6 cellular contexts compared by ENCODE assay signal in the genomic region with DNA sequence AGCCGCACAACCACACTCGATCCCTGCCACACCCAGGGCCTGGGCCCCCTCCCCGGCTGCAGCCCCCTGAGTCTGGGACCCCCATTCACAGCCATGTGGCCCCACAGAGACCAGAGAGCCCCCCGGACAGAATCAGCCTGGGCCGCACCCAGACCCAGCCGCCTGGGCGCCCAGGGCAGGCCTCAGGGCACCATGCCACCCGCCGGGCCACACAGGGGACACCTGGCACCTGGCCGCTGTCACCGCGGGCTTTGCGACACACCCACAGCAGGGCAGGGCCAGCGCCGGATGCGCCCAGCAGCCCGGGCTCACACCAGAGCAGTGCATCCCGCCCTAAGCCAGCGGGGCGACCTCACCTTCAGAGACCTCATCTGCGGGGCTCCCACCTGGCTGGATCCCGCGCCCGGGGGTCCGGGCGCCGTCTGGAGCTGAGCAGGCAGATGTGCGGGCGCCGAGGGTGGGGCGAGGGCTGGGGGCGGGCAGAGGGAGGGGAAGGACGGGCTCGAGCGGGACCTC.
A peak's percentile ranks its signal among the peaks of the same experiment; 100 is the strongest.
DNase-seq lines count a peak whose midpoint lies in the region; ATAC-seq and TF ChIP-seq lines count a peak whose summit lies in the region.

No MANE protein-coding gene starts in this region.

- DNase-seq in NCI-H2081 (lab: John Stamatoyannopoulos, UW), result peak; percentile 46 to 67
- DNase-seq in NCI-H2081 treated with DMSO at 0.1 percent for 48 hours (lab: John Stamatoyannopoulos, UW), result no peak
- DNase-seq in choroid plexus epithelial cell (ENCODE audit: low read depth), result no peak
- DNase-seq in skeletal muscle cell (ENCODE audit: low read depth), result no peak
- no peak for DNase-seq in NCI-H2227 (lab: John Stamatoyannopoulos, UW; ENCODE audit: unreplicated experiment)

- ATAC-seq in GM21825 (IDR thresholded peaks at IDR 0.05; ENCODE audit: unreplicated experiment), result no peak

- H3K4me3 ChIP-seq in choroid plexus epithelial cell (ENCODE audit: low read depth, low read length), result peak overlapping the region; percentile 68
- peak overlapping the region; percentile 61 for H3K4me3 ChIP-seq in skeletal muscle cell (ENCODE audit: low read depth, low read length)

- no peak for TF ChIP-seq CTCF in choroid plexus epithelial cell (conservative IDR thresholded peaks at IDR 0.05; ENCODE audit: low read depth, low read length)

Comparison
In these comparisons a context has a peak if more than half of its experiments do, and no peak if none do; other contexts are left out.
1. DNase-seq: peak in NCI-H2081 (2 of 2); none in NCI-H2081 treated with DMSO at 0.1 percent for 48 hours (single experiment), choroid plexus epithelial cell (single experiment), skeletal muscle cell (single experiment) and NCI-H2227 (single experiment).